ENCODE assay signal across 32 cellular contexts in genomic region chr6:117417851-117418250, GRCh38. TPM values are rescaled to one million over a fixed set of nuclear protein-coding genes. Genes with fewer than 3 reads are reported as not detected.
"Had no signal": no experiment of that assay in that cellular context is flagged by ENCODE, and none has a peak within 500 bp of the region (broad histone marks: within the 10 kb centered on the region; RNA-seq: fewer than 3 reads in every experiment).

No MANE protein-coding gene starts in this region.

- H3K4me1 Mint-ChIP-seq: activated T-helper 17 cell treated with anti-CD3 and anti-CD28 coated beads, Interleukin-2, amount 50 U/mL, for 72 hours; brain; endodermal cell had no signal

- ATAC-seq: activated CD8-positive, alpha-beta T cell treated with anti-CD3 and anti-CD28 coated beads for 36 hours; activated T-cell treated with anti-CD3 and anti-CD28 coated beads, Interleukin-2, amount 50 U/mL, for 4 hours; activated T-helper 17 cell treated with anti-CD3 and anti-CD28 coated beads, Interleukin-2, amount 50 U/mL, for 72 hours; gastroesophageal sphincter; heart right ventricle; WTC11 had no signal

- H3K9me3 ChIP-seq: breast epithelium, esophagus muscularis mucosa, gastroesophageal sphincter, heart right ventricle had no signal

- H3K4me1 ChIP-seq: breast epithelium, esophagus muscularis mucosa, gastroesophageal sphincter, heart right ventricle had no signal

- DNase-seq: activated CD4-positive, alpha-beta T cell treated with anti-CD3 and anti-CD28 coated beads for 48 hours; activated CD4-positive, alpha-beta T cell treated with anti-CD3 and anti-CD28 coated beads, Interleukin-2, amount 50 U/mL, for 1 hour; activated CD4-positive, alpha-beta T cell treated with anti-CD3 and anti-CD28 coated beads, Interleukin-2, amount 50 U/mL, for 48 hours; activated CD8-positive, alpha-beta memory T cell treated with anti-CD3 and anti-CD28 coated beads for 24 hours; activated CD8-positive, alpha-beta T cell treated with anti-CD3 and anti-CD28 coated beads for 36 hours; activated effector memory CD4-positive, alpha-beta T cell treated with Interleukin-2 at 50 U/mL for 16 hours; activated gamma-delta T cell treated with Interleukin-2 at 50 U/mL for 16 hours; activated naive CD4-positive, alpha-beta T cell treated with anti-CD3 and anti-CD28 coated beads, Interleukin-2, amount 50 U/mL, for 16 hours; activated naive CD4-positive, alpha-beta T cell treated with Interleukin-2 at 50 U/mL for 16 hours; activated T-cell treated with anti-CD3 and anti-CD28 coated beads, Interleukin-2, amount 50 U/mL, for 4 hours; amniotic stem cell; anterior cingulate cortex; central memory CD4-positive, alpha-beta T cell; cerebellar nuclear complex; dorsolateral prefrontal cortex; effector memory CD4-positive, alpha-beta T cell; endodermal cell; foreskin melanocyte; heart right ventricle; T-helper 2 cell had no signal

- H3K36me3 ChIP-seq: breast epithelium, cardiac muscle cell, esophagus muscularis mucosa, gastroesophageal sphincter, heart right ventricle had no signal

- H3K27ac ChIP-seq: breast epithelium, cardiac muscle cell, coronary artery, dorsolateral prefrontal cortex, esophagus muscularis mucosa, gastroesophageal sphincter, heart right ventricle had no signal

- H3K36me3 Mint-ChIP-seq: activated naive CD8-positive, alpha-beta T cell; brain; WTC11 had no signal

- H3K9me3 Mint-ChIP-seq: activated CD8-positive, alpha-beta T cell treated with anti-CD3 and anti-CD28 coated beads for 36 hours; activated T-cell treated with anti-CD3 and anti-CD28 coated beads, Interleukin-2, amount 50 U/mL, for 4 hours; activated T-helper 17 cell treated with anti-CD3 and anti-CD28 coated beads, Interleukin-2, amount 50 U/mL, for 72 hours; brain; dendritic cell treated with granulocyte-macrophage colony-stimulating factor and Interleukin-4, amounts not matched to agents 40 ng/mL and 50 ng/mL, for 4 days; endodermal cell; WTC11 had no signal

- H3K4me3 ChIP-seq: breast epithelium, cardiac muscle cell, coronary artery, dorsolateral prefrontal cortex, esophagus muscularis mucosa, gastroesophageal sphincter, heart right ventricle had no signal

- H3K4me3 Mint-ChIP-seq: activated CD8-positive, alpha-beta T cell treated with anti-CD3 and anti-CD28 coated beads for 36 hours; activated naive CD8-positive, alpha-beta T cell; activated T-cell treated with anti-CD3 and anti-CD28 coated beads, Interleukin-2, amount 50 U/mL, for 4 hours; activated T-helper 17 cell treated with anti-CD3 and anti-CD28 coated beads, Interleukin-2, amount 50 U/mL, for 72 hours; brain; dendritic cell treated with granulocyte-macrophage colony-stimulating factor and Interleukin-4, amounts not matched to agents 40 ng/mL and 50 ng/mL, for 4 days; endodermal cell; WTC11 had no signal

- H3K27me3 ChIP-seq: breast epithelium, cardiac muscle cell, dorsolateral prefrontal cortex, gastroesophageal sphincter, heart right ventricle had no signal

- H3K27ac Mint-ChIP-seq: activated CD8-positive, alpha-beta T cell treated with anti-CD3 and anti-CD28 coated beads for 36 hours; activated naive CD8-positive, alpha-beta T cell; activated T-helper 17 cell treated with anti-CD3 and anti-CD28 coated beads, Interleukin-2, amount 50 U/mL, for 72 hours; brain; dendritic cell treated with granulocyte-macrophage colony-stimulating factor and Interleukin-4, amounts not matched to agents 40 ng/mL and 50 ng/mL, for 4 days; endodermal cell; WTC11 had no signal

RNA-seq across cellular contexts. Expression of gene ROS1, which starts 7.9 kb away (rescaled TPM):
- total RNA-seq: activated CD8-positive, alpha-beta T cell treated with anti-CD3 and anti-CD28 coated beads for 36 hours; activated T-helper 17 cell treated with anti-CD3 and anti-CD28 coated beads, Interleukin-2, amount 50 U/mL, for 72 hours; cardiac muscle cell; endodermal cell; epithelial cell of proximal tubule; T-helper 1 cell treated with Interleukin-12 subunit alpha and Interleukin-12 subunit beta and Interleukin-4 antibody, amounts not matched to agents 30 ng/mL and 1 ng/mL, for 36 hours had no signal
- polyA plus RNA-seq: cardiac muscle cell, heart right ventricle had no signal
